In the genomic region with DNA sequence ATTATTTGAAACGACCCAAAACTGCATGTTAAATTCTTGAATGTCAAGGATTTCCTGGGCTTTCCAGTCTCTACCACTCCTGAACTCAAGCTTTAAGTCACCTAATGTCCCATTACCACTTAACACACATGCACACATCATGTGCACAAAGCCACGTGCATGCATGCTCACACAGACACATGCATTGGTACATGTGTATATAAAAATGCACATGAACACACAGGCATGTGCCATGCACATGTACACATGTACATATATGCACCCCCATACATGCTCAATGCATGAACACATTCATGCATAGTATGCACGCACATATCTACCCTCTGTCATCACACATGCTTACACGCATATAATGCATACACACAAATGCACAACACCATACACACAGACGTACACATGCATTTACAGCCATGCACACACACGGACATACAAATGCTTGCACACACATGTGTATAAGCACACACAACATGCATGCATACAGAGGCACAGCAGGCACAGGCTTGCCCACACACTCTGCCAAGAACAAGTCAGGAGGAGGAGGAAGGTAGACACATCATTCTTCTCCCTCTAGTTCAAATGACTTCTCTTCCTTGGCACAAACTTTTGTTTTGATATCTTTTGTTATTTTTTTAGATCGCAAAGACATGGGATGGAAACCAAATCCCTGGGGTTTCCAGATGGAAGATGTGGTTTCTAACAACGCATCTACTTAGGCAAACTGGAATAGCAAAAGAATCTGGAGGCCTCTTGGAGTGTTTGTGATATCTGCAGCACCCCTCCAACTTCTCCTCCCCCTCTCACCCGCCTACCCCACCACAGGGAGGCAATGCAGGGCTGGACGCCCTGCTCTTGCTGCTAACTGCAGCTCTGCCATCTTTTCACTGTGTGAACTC, we compare ENCODE assay signal across 15 cellular contexts. TPM values are rescaled to one million over a fixed set of nuclear protein-coding genes. Genes with fewer than 3 reads are reported as not detected.
DNase-seq lines count a peak whose midpoint lies in the region; ATAC-seq and TF ChIP-seq lines count a peak whose summit lies in the region.
"Had no signal": no experiment of that assay in that cellular context is flagged by ENCODE, and none has a peak within 500 bp of the region (broad histone marks: within the 10 kb centered on the region; RNA-seq: fewer than 3 reads in every experiment).

No MANE protein-coding gene starts in this region.

- POLR2A ChIA-PET in SK-N-SH (lab: Yijun Ruan, JAX) = no interaction called here
- POLR2A ChIA-PET in activated CD8-positive, alpha-beta T cell treated with anti-CD3 and anti-CD28 coated beads for 36 hours (lab: Charles Lee) = no interaction called here

- ATAC-seq in SK-N-SH treated with all-trans-retinoic acid at 6 μM for 48 hours (no peak), gastroesophageal sphincter (no peak), upper lobe of right lung (no peak)
- no peak for ATAC-seq in activated CD8-positive, alpha-beta T cell treated with anti-CD3 and anti-CD28 coated beads for 36 hours
- ATAC-seq: activated T-helper 17 cell treated with anti-CD3 and anti-CD28 coated beads, Interleukin-2, amount 50 U/mL, for 72 hours; CD8-positive, alpha-beta T cell; natural killer cell treated with Interleukin-12 subunit alpha and Interleukin-12 subunit beta and Interleukin-15 and Interleukin-18, amount 100 ng/mL, for 72 hours; psoas muscle had no signal

- no peak for TF ChIP-seq RAD21 in SK-N-SH (IDR thresholded peaks at IDR 0.05; ENCODE audit: low read length)

- peaks cover 9 to 46% of the 10 kb centered on the region in 2 experiments; a peak in 3 of 4 replicates for H3K4me1 ChIP-seq in SK-N-SH (ENCODE audit: control insufficient read depth in 1 of 2, insufficient read depth in 2 of 2, low read depth in 1 of 2, low read length in 1 of 2)
- H3K4me1 ChIP-seq in gastroesophageal sphincter = peaks cover 0 to 58% (median 16%) of the 10 kb centered on the region in 3 donors
- H3K4me1 ChIP-seq in upper lobe of right lung = peaks cover 5% of the 10 kb centered on the region
- H3K4me1 ChIP-seq: psoas muscle had no signal

- DNase-seq in SK-N-SH (no peak), astrocyte of the spinal cord (ENCODE audit: low read depth, low spot score) (peak; percentile 69), upper lobe of right lung (no peak), GM20000 (ENCODE audit: low spot score) (no peak), NCI-H1436 treated with DMSO at 0.1 percent for 48 hours (lab: John Stamatoyannopoulos, UW) (no peak)
- DNase-seq in activated CD8-positive, alpha-beta T cell treated with anti-CD3 and anti-CD28 coated beads for 36 hours = no peak
- DNase-seq: activated B cell treated with CpG ODN at 0.5 μM for 24 hours; CD8-positive, alpha-beta T cell; mammary epithelial cell; psoas muscle; stimulated activated naive CD4-positive, alpha-beta T cell treated with Interleukin-2 at 50 U/mL for 16 hours had no signal

- in situ Hi-C loops in astrocyte of the spinal cord (cut with HindIII; ENCODE audit: low sequenced_read_pairs) = no loop called here

- H3K27ac ChIP-seq in SK-N-SH (ENCODE audit: low read depth in 2 of 2, low read length in 1 of 2) (no peak overlapping the region), gastroesophageal sphincter (peak overlapping the region in 3 of 4 donors; percentile 16 to 24 (median 20)), upper lobe of right lung (peak overlapping the region; percentile 42)
- H3K27ac ChIP-seq: psoas muscle had no signal

- intact Hi-C loops in upper lobe of right lung (cut with DNase I) = no loop called here
- intact Hi-C loops in activated CD8-positive, alpha-beta T cell treated with anti-CD3 and anti-CD28 coated beads for 36 hours (cut with micrococcal nuclease) = no loop called here

- H3F3A ChIP-seq in SK-N-SH (replicated peaks; ENCODE audit: insufficient read depth) = peaks cover 13% of the 10 kb centered on the region

- H4K20me1 ChIP-seq in SK-N-SH (ENCODE audit: insufficient read depth) = no peaks in the 10 kb centered on the region

- H3K79me2 ChIP-seq in SK-N-SH (ENCODE audit: insufficient read depth) = no peaks in the 10 kb centered on the region

- no peaks in the 10 kb centered on the region for H3K36me3 Mint-ChIP-seq in activated CD8-positive, alpha-beta T cell treated with anti-CD3 and anti-CD28 coated beads for 36 hours (ENCODE audit: low read depth)
- H3K36me3 Mint-ChIP-seq: CD8-positive, alpha-beta T cell; natural killer cell treated with Interleukin-12 subunit alpha and Interleukin-12 subunit beta and Interleukin-15 and Interleukin-18, amount 100 ng/mL, for 72 hours had no signal

- H3K27ac Mint-ChIP-seq in activated CD8-positive, alpha-beta T cell treated with anti-CD3 and anti-CD28 coated beads for 36 hours = no peak overlapping the region
- H3K27ac Mint-ChIP-seq: activated B cell treated with CpG ODN at 0.5 μM for 24 hours; activated T-helper 17 cell treated with anti-CD3 and anti-CD28 coated beads, Interleukin-2, amount 50 U/mL, for 72 hours; CD8-positive, alpha-beta T cell; natural killer cell treated with Interleukin-12 subunit alpha and Interleukin-12 subunit beta and Interleukin-15 and Interleukin-18, amount 100 ng/mL, for 72 hours had no signal

- no peaks in the 10 kb centered on the region for H3K9me2 ChIP-seq in SK-N-SH

- H3K4me1 Mint-ChIP-seq in activated CD8-positive, alpha-beta T cell treated with anti-CD3 and anti-CD28 coated beads for 36 hours (ENCODE audit: low read depth) = peaks cover 7% of the 10 kb centered on the region

- TF ChIP-seq EP300 in SK-N-SH (IDR thresholded peaks at IDR 0.05; ENCODE audit: borderline replicate concordance in 1 of 2, low read depth in 1 of 2, low read length in 1 of 2) (no peak), gastroesophageal sphincter (IDR thresholded peaks at IDR 0.05) (no peak)

- WGBS in SK-N-SH (ENCODE audit: low lambda C conversion rate) = 76% methylated on average over 10 of the region's 10 CpGs
- 47 to 49% methylated on average over 7 to 8 of the region's 10 CpGs for WGBS in gastroesophageal sphincter (ENCODE audit: low coverage in 1 of 2), 2 donors

- no peaks in the 10 kb centered on the region for H3K36me3 ChIP-seq in SK-N-SH (replicated peaks in 1 of 2; ENCODE audit: control insufficient read depth in 1 of 2, insufficient read depth in 2 of 2, low read length in 1 of 2)
- no peaks in the 10 kb centered on the region for H3K36me3 ChIP-seq in gastroesophageal sphincter
- H3K36me3 ChIP-seq in upper lobe of right lung = no peaks in the 10 kb centered on the region

- H3K9me3 Mint-ChIP-seq in activated CD8-positive, alpha-beta T cell treated with anti-CD3 and anti-CD28 coated beads for 36 hours = no peaks in the 10 kb centered on the region
- H3K9me3 Mint-ChIP-seq: activated B cell treated with CpG ODN at 0.5 μM for 24 hours; activated T-helper 17 cell treated with anti-CD3 and anti-CD28 coated beads, Interleukin-2, amount 50 U/mL, for 72 hours; CD8-positive, alpha-beta T cell; natural killer cell treated with Interleukin-12 subunit alpha and Interleukin-12 subunit beta and Interleukin-15 and Interleukin-18, amount 100 ng/mL, for 72 hours had no signal

- H3K27me3 Mint-ChIP-seq in activated CD8-positive, alpha-beta T cell treated with anti-CD3 and anti-CD28 coated beads for 36 hours = peaks cover 10% of the 10 kb centered on the region

- peak; percentile 19; the same call in 1 of the 2 replicates for TF ChIP-seq CTCF in SK-N-SH (IDR thresholded peaks at IDR 0.05)
- no peak for TF ChIP-seq CTCF in astrocyte of the spinal cord (IDR thresholded peaks at IDR 0.05; ENCODE audit: low read depth, low read length)
- TF ChIP-seq CTCF in gastroesophageal sphincter (IDR thresholded peaks at IDR 0.05) = no peak
- TF ChIP-seq CTCF in upper lobe of right lung (IDR thresholded peaks at IDR 0.05) = no peak
- no peak for TF ChIP-seq CTCF in GM20000 (IDR thresholded peaks at IDR 0.05; ENCODE audit: extremely low read depth, missing control alignments)
- no peak for TF ChIP-seq CTCF in activated CD8-positive, alpha-beta T cell treated with anti-CD3 and anti-CD28 coated beads for 36 hours (IDR thresholded peaks at IDR 0.05)

- no peak overlapping the region for H2AFZ ChIP-seq in SK-N-SH (ENCODE audit: low read depth)

- H3K27me3 ChIP-seq in SK-N-SH (ENCODE audit: insufficient read depth) (no peaks in the 10 kb centered on the region), gastroesophageal sphincter (no peaks in the 10 kb centered on the region), upper lobe of right lung (no peaks in the 10 kb centered on the region)

- CTCF ChIA-PET in SK-N-SH (lab: Yijun Ruan, JAX) = interaction anchor here (0.5 to 2.4 kb wide), 5 partner anchors 10 to 695 kb away, joined by 3 to 11 read pairs (median 5); no protein-coding TSS in a partner anchor
- CTCF ChIA-PET in activated CD8-positive, alpha-beta T cell treated with anti-CD3 and anti-CD28 coated beads for 36 hours (lab: Charles Lee) = interaction anchor here (1.0 to 1.2 kb wide), 2 partner anchors 18 to 214 kb away, joined by 4 read pairs; no protein-coding TSS in a partner anchor

- TF ChIP-seq POLR2A in gastroesophageal sphincter (IDR thresholded peaks at IDR 0.05) = no peak

- no peak overlapping the region for H3K9ac ChIP-seq in SK-N-SH

- no peak overlapping the region for H3K4me3 Mint-ChIP-seq in activated CD8-positive, alpha-beta T cell treated with anti-CD3 and anti-CD28 coated beads for 36 hours
- H3K4me3 Mint-ChIP-seq: activated B cell treated with CpG ODN at 0.5 μM for 24 hours; activated T-helper 17 cell treated with anti-CD3 and anti-CD28 coated beads, Interleukin-2, amount 50 U/mL, for 72 hours; CD8-positive, alpha-beta T cell; natural killer cell treated with Interleukin-12 subunit alpha and Interleukin-12 subunit beta and Interleukin-15 and Interleukin-18, amount 100 ng/mL, for 72 hours had no signal

- H3K9me3 ChIP-seq in SK-N-SH (no peaks in the 10 kb centered on the region), gastroesophageal sphincter (no peaks in the 10 kb centered on the region), upper lobe of right lung (no peaks in the 10 kb centered on the region)
- H3K9me3 ChIP-seq: psoas muscle had no signal

- H3K4me2 ChIP-seq in SK-N-SH = peak overlapping the region; percentile 19; the same call in 1 of the 2 replicates

- H3K4me3 ChIP-seq in SK-N-SH (ENCODE audit: low read depth in 2 of 2, low read length in 1 of 2) = no peak overlapping the region
- H3K4me3 ChIP-seq in astrocyte of the spinal cord (ENCODE audit: low read depth, low read length) = no peak overlapping the region
- no peak overlapping the region for H3K4me3 ChIP-seq in gastroesophageal sphincter
- H3K4me3 ChIP-seq in upper lobe of right lung = no peak overlapping the region
- H3K4me3 ChIP-seq: psoas muscle had no signal

RNA-seq across cellular contexts. Expression of a gene that starts 24.6 kb away (rescaled TPM):
- 0.13 and 0.30 TPM in 2 replicates for polyA plus RNA-seq in SK-N-SH (2012; rRNA removed)
- polyA plus RNA-seq in SK-N-SH (2012; cell fraction: cytosol; rRNA removed) = 0.10 and 0.21 TPM in 2 replicates
- 0.49 and 0.54 TPM in 2 replicates for polyA plus RNA-seq in SK-N-SH (2012; cell fraction: nucleus; rRNA removed)
- 10 to 100 TPM in 2 of 4 donors, 1 to 10 TPM in 2; 4.7 to 45.9 (median 16.0) TPM for total RNA-seq in gastroesophageal sphincter
- total RNA-seq in upper lobe of right lung = 4.1 TPM
- not detected for total RNA-seq in activated CD8-positive, alpha-beta T cell treated with anti-CD3 and anti-CD28 coated beads for 36 hours
- total RNA-seq: activated B cell treated with CpG ODN at 0.5 μM for 24 hours had no signal

RNA-seq across cellular contexts. Expression of a gene that starts 51.9 kb away (rescaled TPM):
- 0.86 and 0.95 TPM in 2 replicates for polyA plus RNA-seq in SK-N-SH (2012; rRNA removed)
- 0.59 and 0.71 TPM in 2 replicates for polyA plus RNA-seq in SK-N-SH (2012; cell fraction: cytosol; rRNA removed)
- polyA plus RNA-seq in SK-N-SH (2012; cell fraction: nucleus; rRNA removed) = 0.21 and 0.29 TPM in 2 replicates
- total RNA-seq in gastroesophageal sphincter = 10 to 100 TPM in 1 of 4 donors, 1 to 10 TPM in 2, not detected in 1; 1.0 to 12.9 (median 2.5) TPM
- 2.2 TPM for total RNA-seq in upper lobe of right lung
- total RNA-seq in activated CD8-positive, alpha-beta T cell treated with anti-CD3 and anti-CD28 coated beads for 36 hours = not detected
- total RNA-seq: activated B cell treated with CpG ODN at 0.5 μM for 24 hours; CD8-positive, alpha-beta T cell; mammary epithelial cell; natural killer cell treated with Interleukin-12 subunit alpha and Interleukin-12 subunit beta and Interleukin-15 and Interleukin-18, amount 100 ng/mL, for 72 hours had no signal
- polyA plus RNA-seq: mammary epithelial cell had no signal

Comparison
In these comparisons a context has a peak if more than half of its experiments do, and no peak if none do; other contexts are left out.
1. H3K27ac ChIP-seq: peak in gastroesophageal sphincter (3 of 4) and upper lobe of right lung (single experiment); none in SK-N-SH (0 of 2).